8 cellular contexts compared by ENCODE assay signal in the genomic region with DNA sequence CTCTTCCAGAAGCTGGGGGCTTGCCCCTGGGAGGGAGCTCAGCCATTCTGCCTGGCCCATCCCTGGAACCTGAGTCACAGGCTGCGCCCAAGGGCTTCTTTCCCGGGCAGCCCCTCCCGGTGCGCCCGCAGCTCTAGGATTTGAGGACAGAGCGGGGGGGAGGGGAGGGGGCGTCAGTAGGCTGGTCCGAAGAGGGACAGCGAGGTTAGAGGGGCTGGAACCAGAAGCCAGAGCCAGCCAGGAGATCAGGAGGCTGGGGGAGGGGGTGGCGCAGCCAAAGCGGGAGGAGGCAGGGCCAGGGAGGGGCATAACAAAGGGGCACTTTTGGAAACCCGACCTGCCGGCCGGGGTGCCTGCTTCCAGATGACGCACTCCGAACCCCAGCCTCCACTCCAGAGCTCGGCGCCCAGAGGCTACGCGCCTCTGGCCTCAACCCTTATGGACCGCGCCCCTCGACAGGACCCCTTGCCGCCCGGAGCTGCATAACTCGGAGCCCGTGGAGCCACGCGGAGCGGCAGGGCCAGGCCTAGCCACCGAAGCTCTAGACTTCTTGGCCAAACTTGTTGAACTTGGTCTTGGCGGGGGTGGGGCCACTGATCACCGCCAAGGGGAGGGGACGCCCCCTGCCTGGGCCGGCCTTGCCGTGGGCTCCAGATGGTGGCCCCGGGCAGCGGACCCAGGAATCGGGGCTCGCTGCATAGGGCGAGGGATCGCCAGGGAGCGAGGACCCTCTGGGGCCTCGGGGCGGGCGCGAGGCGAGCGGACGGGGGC. TPM values are rescaled to one million over a fixed set of nuclear protein-coding genes. Genes with fewer than 3 reads are reported as not detected.
A peak's percentile ranks its signal among the peaks of the same experiment; 100 is the strongest.
DNase-seq lines count a peak whose midpoint lies in the region; ATAC-seq and TF ChIP-seq lines count a peak whose summit lies in the region.

No MANE protein-coding gene starts in this region.

- H3K4me2 ChIP-seq in hepatocyte: peak overlapping the region; percentile 96

- H3K9me2 ChIP-seq in hepatocyte (replicated peaks; ENCODE audit: insufficient read depth): no peaks in the 10 kb centered on the region

- H3K9me3 ChIP-seq in hepatocyte (ENCODE audit: low read depth): no peaks in the 10 kb centered on the region

- no peaks in the 10 kb centered on the region for H3K27me3 ChIP-seq in hepatocyte

- WGBS in hepatocyte (ENCODE audit: low lambda C conversion rate, missing lambda C conversion rate): 2% methylated on average over 34 of the region's 50 CpGs

- no peaks in the 10 kb centered on the region for H4K20me1 ChIP-seq in hepatocyte (ENCODE audit: insufficient read depth, poor library complexity, severe bottlenecking)

- H3K4me3 ChIP-seq in hepatocyte: peak overlapping the region; percentile 97

- H3K4me1 ChIP-seq in hepatocyte (ENCODE audit: insufficient read depth): peaks cover 43% of the 10 kb centered on the region

- in situ Hi-C loops in G401 (cut with HindIII; ENCODE audit: low sequenced_read_pairs): no loop called here
- in situ Hi-C loops in KBM-7 (cut with MboI; ENCODE audit: low pct_unique_long_range_greater_than_20kb, low sequenced_read_pairs): no loop called here

- peaks cover 49% of the 10 kb centered on the region for H3K79me2 ChIP-seq in hepatocyte

- DNase-seq in G401 (ENCODE audit: low spot score): peak; percentile 61
- DNase-seq in KBM-7: peak; percentile 51
- DNase-seq in hepatocyte (ENCODE audit: low spot score): peak; percentile 78
- DNase-seq in sciatic nerve (ENCODE audit: low spot score): peak; percentile 79
- no peak for DNase-seq in NCI-H2171 treated with DMSO at 0.1 percent for 48 hours (lab: John Stamatoyannopoulos, UW)
- no peak for DNase-seq in stimulated activated CD4-positive, alpha-beta T cell treated with anti-CD3 and anti-CD28 coated beads, Interleukin-12 subunit alpha, Interleukin-12 subunit beta, amount 100 ng/mL, for 4 hours

- H3K27ac ChIP-seq in angular gyrus (ENCODE audit: low read depth, low read length): peak overlapping the region; percentile 98
- peak overlapping the region; percentile 99 for H3K27ac ChIP-seq in hepatocyte

- TF ChIP-seq CTCF in hepatocyte (IDR thresholded peaks at IDR 0.05; ENCODE audit: poor library complexity): no peak

- peak overlapping the region; percentile 96 for H2AFZ ChIP-seq in hepatocyte

- peak; percentile 47 for ATAC-seq in sciatic nerve
- no peak for ATAC-seq in HG02970 (IDR thresholded peaks at IDR 0.05; ENCODE audit: low FRiP score, unreplicated experiment)

- no peaks in the 10 kb centered on the region for H3K36me3 ChIP-seq in hepatocyte (replicated peaks; ENCODE audit: insufficient read depth, low read depth)

- intact Hi-C loops in sciatic nerve (cut with DNase I): no loop called here

RNA-seq across cellular contexts. Expression of a gene that starts 0.7 kb away (rescaled TPM):
- 83.4 and 88.1 TPM in 2 replicates for total RNA-seq in G401 (2014; rRNA removed; shearing (Covaris generic))
- total RNA-seq in hepatocyte (35.2 and 53.7 TPM in 2 replicates), sciatic nerve (66.0 TPM)
- polyA plus RNA-seq in hepatocyte: 68.1 and 70.7 TPM in 2 replicates

RNA-seq across cellular contexts. Expression of a gene that starts 8.8 kb away (rescaled TPM):
- total RNA-seq in G401 (2014; rRNA removed; shearing (Covaris generic)): 119 and 166 TPM in 2 replicates
- 135 and 146 TPM in 2 replicates for total RNA-seq in hepatocyte
- 64.3 and 76.9 TPM in 2 replicates for polyA plus RNA-seq in hepatocyte
- total RNA-seq in sciatic nerve: 94.2 TPM

RNA-seq across cellular contexts. Expression of a gene that starts 29.3 kb away (rescaled TPM):
- 53.2 and 53.4 TPM in 2 replicates for total RNA-seq in G401 (2014; rRNA removed; shearing (Covaris generic))
- total RNA-seq in hepatocyte (17.2 and 17.7 TPM in 2 replicates), sciatic nerve (44.3 TPM)
- 25.7 and 28.2 TPM in 2 replicates for polyA plus RNA-seq in hepatocyte

Comparison
In these comparisons a context has a peak if more than half of its experiments do, and no peak if none do; other contexts are left out.
1. DNase-seq: peak in G401 (single experiment), KBM-7 (single experiment), hepatocyte (single experiment) and sciatic nerve (single experiment); none in NCI-H2171 treated with DMSO at 0.1 percent for 48 hours (single experiment) and stimulated activated CD4-positive, alpha-beta T cell treated with anti-CD3 and anti-CD28 coated beads, Interleukin-12 subunit alpha, Interleukin-12 subunit beta, amount 100 ng/mL, for 4 hours (single experiment).